Comparison of ENCODE assay signal across 1 cellular context in genomic region chr3:133872161-133872560, GRCh38.
TF ChIP-seq lines count a peak whose summit lies in the region.

No MANE protein-coding gene starts in this region.

TF ChIP-seq in HCT116, 20 proteins besides CTCF, POLR2A, EP300 and RAD21 (continued from another document):
- TF ChIP-seq ATF3 (IDR thresholded peaks at IDR 0.05) (no peak), SRF (IDR thresholded peaks at IDR 0.05; ENCODE audit: low read depth) (no peak), SP1 (IDR thresholded peaks at IDR 0.05; ENCODE audit: low read depth) (no peak), CBX3 (IDR thresholded peaks at IDR 0.05; ENCODE audit: low read depth) (no peak)
